Comparison of ENCODE assay signal across 1 cellular context in the genomic region with DNA sequence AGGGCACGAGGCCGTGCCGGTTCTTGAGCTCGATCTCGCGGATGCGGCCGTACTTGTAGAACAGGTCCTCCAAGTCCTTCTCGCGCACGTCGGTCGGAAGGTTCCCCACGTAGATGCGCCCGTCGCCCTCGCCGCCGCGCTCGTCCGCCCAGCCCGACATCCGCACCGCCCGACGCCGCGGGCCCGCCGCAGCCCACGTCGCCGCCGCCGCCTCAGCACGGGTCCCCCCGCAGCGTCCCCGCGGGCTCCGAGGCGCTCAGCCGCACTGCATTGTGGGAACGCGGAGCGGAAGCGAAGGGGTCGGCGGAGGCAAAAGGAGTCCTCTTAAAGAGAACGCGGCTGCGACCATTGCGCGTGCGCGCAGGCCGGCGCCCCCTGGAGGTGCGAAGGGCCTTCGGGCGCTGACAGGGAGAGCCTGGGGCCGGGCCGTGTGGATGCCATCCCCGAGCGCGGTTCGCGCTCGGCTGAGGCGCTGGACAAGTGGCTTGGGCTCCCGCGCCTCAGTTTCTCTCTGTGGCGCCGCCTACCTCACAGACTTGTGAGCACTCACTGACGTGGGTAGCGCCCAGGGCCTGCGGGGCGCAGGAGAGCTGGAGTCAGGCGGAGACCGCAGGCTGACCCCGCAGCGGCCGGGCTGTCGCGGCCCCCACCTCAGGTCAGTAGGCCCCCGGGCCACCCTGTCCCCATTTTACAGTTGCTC.
TF ChIP-seq lines count a peak whose summit lies in the region.

A gene with protein sequence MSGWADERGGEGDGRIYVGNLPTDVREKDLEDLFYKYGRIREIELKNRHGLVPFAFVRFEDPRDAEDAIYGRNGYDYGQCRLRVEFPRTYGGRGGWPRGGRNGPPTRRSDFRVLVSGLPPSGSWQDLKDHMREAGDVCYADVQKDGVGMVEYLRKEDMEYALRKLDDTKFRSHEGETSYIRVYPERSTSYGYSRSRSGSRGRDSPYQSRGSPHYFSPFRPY (minus strand): TSS at position 299 of the 700 bp plus-strand sequence. CDS start 139 bp downstream, at position 160.

TF ChIP-seq in HepG2, 621 proteins besides CTCF, POLR2A, EP300 and RAD21 (continued from another document and continues in another):
- TF ChIP-seq, protein P1, sequence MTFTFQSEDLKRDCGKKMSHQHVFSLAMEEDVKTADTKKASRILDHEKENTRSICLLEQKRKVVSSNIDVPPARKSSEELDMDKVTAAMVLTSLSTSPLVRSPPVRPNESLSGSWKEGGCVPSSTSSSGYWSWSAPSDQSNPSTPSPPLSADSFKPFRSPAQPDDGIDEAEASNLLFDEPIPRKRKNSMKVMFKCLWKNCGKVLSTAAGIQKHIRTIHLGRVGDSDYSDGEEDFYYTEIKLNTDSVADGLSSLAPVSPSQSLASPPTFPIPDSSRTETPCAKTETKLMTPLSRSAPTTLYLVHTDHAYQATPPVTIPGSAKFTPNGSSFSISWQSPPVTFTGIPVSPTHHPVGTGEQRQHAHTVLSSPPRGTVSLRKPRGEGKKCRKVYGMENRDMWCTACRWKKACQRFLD (CRISPR knock-in tag; IDR thresholded peaks at IDR 0.05; ENCODE audit: borderline replicate concordance) = no peak
- TF ChIP-seq U2AF2 (IDR thresholded peaks at IDR 0.05; ENCODE audit: low read depth, low read length) (no peak), KDM5B (CRISPR knock-in tag; IDR thresholded peaks at IDR 0.05; ENCODE audit: borderline replicate concordance) (peak; percentile 65; the same call in 1 of the 2 replicates), ATRX (CRISPR knock-in tag; IDR thresholded peaks at IDR 0.05; ENCODE audit: borderline replicate concordance) (no peak), HNF1A (IDR thresholded peaks at IDR 0.05; ENCODE audit: low read depth) (no peak), HNF1A (CRISPR knock-in tag; IDR thresholded peaks at IDR 0.05; ENCODE audit: borderline replicate concordance) (no peak; the same call in 1 of the 2 replicates), ZNF562 (CRISPR knock-in tag; IDR thresholded peaks at IDR 0.05; ENCODE audit: borderline replicate concordance) (no peak), MAFG (CRISPR knock-in tag; IDR thresholded peaks at IDR 0.05) (no peak), ZNF614 (CRISPR knock-in tag; IDR thresholded peaks at IDR 0.05; ENCODE audit: borderline replicate concordance) (0 out of 2 replicates have a peak, but pooled peaks have one; percentile 55), HDAC6 (IDR thresholded peaks at IDR 0.05; ENCODE audit: low read depth, low read length) (no peak), HNF4G (IDR thresholded peaks at IDR 0.05; ENCODE audit: borderline replicate concordance, low read depth, low read length) (no peak), HNF4G (CRISPR knock-in tag; IDR thresholded peaks at IDR 0.05; ENCODE audit: borderline replicate concordance, low read depth) (no peak), ZNF350 (CRISPR knock-in tag; IDR thresholded peaks at IDR 0.05; ENCODE audit: borderline replicate concordance, low read depth) (peak; percentile 41; the same call in 1 of the 2 replicates), KDM2A (CRISPR knock-in tag; IDR thresholded peaks at IDR 0.05; ENCODE audit: borderline replicate concordance, low read depth) (peak; percentile 90), ZNF720 (CRISPR knock-in tag; IDR thresholded peaks at IDR 0.05) (no peak), JUNB (CRISPR knock-in tag; IDR thresholded peaks at IDR 0.05; ENCODE audit: borderline replicate concordance) (no peak), SATB2 (CRISPR knock-in tag; IDR thresholded peaks at IDR 0.05) (no peak), NKX3-1 (CRISPR knock-in tag; IDR thresholded peaks at IDR 0.05) (no peak), STAT5B (CRISPR knock-in tag; IDR thresholded peaks at IDR 0.05) (no peak), USF2 (IDR thresholded peaks at IDR 0.05; ENCODE audit: low read depth, low read length) (no peak), USF2 (CRISPR knock-in tag; IDR thresholded peaks at IDR 0.05; ENCODE audit: borderline replicate concordance) (peak; percentile 33; the same call in 1 of the 2 replicates), PRDM4 (CRISPR knock-in tag; IDR thresholded peaks at IDR 0.05; ENCODE audit: borderline replicate concordance) (no peak), SRY (CRISPR knock-in tag; IDR thresholded peaks at IDR 0.05) (peak; percentile 32; the same call in 1 of the 2 replicates), PRPF4 (IDR thresholded peaks at IDR 0.05; ENCODE audit: low read depth, low read length, poor library complexity, severe bottlenecking) (no peak), ZBTB38 (CRISPR knock-in tag; IDR thresholded peaks at IDR 0.05) (peak; percentile 45; the same call in 1 of the 2 replicates), ZFP1 (CRISPR knock-in tag; IDR thresholded peaks at IDR 0.05) (no peak), TFAP4 (IDR thresholded peaks at IDR 0.05; ENCODE audit: borderline replicate concordance, low read depth) (no peak), E2F5 (CRISPR knock-in tag; conservative IDR thresholded peaks at IDR 0.05) (peak; percentile 44; the same call in 1 of the 2 replicates), ZNF160 (CRISPR knock-in tag; IDR thresholded peaks at IDR 0.05) (no peak), PLRG1 (conservative IDR thresholded peaks at IDR 0.05) (no peak), ZNF768 (CRISPR knock-in tag; IDR thresholded peaks at IDR 0.05) (peak; percentile 65; the same call in 1 of the 2 replicates), NR2F2 (IDR thresholded peaks at IDR 0.05; ENCODE audit: borderline replicate concordance, low read depth) (no peak), TCF7 (IDR thresholded peaks at IDR 0.05; ENCODE audit: low read depth) (no peak), ZZZ3 (CRISPR knock-in tag; IDR thresholded peaks at IDR 0.05; ENCODE audit: borderline replicate concordance) (no peak), KDM4B (CRISPR knock-in tag; IDR thresholded peaks at IDR 0.05) (no peak)
- TF ChIP-seq, protein P2, sequence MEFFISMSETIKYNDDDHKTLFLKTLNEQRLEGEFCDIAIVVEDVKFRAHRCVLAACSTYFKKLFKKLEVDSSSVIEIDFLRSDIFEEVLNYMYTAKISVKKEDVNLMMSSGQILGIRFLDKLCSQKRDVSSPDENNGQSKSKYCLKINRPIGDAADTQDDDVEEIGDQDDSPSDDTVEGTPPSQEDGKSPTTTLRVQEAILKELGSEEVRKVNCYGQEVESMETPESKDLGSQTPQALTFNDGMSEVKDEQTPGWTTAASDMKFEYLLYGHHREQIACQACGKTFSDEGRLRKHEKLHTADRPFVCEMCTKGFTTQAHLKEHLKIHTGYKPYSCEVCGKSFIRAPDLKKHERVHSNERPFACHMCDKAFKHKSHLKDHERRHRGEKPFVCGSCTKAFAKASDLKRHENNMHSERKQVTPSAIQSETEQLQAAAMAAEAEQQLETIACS (CRISPR knock-in tag; IDR thresholded peaks at IDR 0.05) = no peak
- TF ChIP-seq, protein P3, sequence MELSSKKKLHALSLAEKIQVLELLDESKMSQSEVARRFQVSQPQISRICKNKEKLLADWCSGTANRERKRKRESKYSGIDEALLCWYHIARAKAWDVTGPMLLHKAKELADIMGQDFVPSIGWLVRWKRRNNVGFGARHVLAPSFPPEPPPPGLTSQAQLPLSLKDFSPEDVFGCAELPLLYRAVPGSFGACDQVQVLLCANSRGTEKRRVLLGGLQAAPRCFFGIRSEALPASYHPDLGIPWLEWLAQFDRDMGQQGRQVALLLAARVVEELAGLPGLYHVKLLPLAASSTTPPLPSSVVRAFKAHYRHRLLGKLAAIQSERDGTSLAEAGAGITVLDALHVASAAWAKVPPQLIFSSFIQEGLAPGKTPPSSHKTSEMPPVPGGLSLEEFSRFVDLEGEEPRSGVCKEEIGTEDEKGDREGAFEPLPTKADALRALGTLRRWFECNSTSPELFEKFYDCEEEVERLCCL (CRISPR knock-in tag; IDR thresholded peaks at IDR 0.05; ENCODE audit: borderline replicate concordance) = no peak
- TF ChIP-seq, protein P4, sequence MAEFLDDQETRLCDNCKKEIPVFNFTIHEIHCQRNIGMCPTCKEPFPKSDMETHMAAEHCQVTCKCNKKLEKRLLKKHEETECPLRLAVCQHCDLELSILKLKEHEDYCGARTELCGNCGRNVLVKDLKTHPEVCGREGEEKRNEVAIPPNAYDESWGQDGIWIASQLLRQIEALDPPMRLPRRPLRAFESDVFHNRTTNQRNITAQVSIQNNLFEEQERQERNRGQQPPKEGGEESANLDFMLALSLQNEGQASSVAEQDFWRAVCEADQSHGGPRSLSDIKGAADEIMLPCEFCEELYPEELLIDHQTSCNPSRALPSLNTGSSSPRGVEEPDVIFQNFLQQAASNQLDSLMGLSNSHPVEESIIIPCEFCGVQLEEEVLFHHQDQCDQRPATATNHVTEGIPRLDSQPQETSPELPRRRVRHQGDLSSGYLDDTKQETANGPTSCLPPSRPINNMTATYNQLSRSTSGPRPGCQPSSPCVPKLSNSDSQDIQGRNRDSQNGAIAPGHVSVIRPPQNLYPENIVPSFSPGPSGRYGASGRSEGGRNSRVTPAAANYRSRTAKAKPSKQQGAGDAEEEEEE (CRISPR knock-in tag; IDR thresholded peaks at IDR 0.05; ENCODE audit: borderline replicate concordance) = no peak
- TF ChIP-seq, protein P5, sequence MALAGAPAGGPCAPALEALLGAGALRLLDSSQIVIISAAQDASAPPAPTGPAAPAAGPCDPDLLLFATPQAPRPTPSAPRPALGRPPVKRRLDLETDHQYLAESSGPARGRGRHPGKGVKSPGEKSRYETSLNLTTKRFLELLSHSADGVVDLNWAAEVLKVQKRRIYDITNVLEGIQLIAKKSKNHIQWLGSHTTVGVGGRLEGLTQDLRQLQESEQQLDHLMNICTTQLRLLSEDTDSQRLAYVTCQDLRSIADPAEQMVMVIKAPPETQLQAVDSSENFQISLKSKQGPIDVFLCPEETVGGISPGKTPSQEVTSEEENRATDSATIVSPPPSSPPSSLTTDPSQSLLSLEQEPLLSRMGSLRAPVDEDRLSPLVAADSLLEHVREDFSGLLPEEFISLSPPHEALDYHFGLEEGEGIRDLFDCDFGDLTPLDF (CRISPR knock-in tag; IDR thresholded peaks at IDR 0.05) = no peak
